Comparison of ENCODE assay signal across 22 cellular contexts in genomic region chr12:115659422-115659821, GRCh38.
DNase-seq lines count a peak whose midpoint lies in the region; ATAC-seq and TF ChIP-seq lines count a peak whose summit lies in the region.
"Had no signal": no experiment of that assay in that cellular context is flagged by ENCODE, and none has a peak within 500 bp of the region (broad histone marks: within the 10 kb centered on the region; RNA-seq: fewer than 3 reads in every experiment).

No MANE protein-coding gene starts in this region.

- H3K27ac ChIP-seq in heart right ventricle (peak overlapping the region in 9 of 10 donors; percentile 22 to 77 (median 56)), RWPE2 (ENCODE audit: poor library complexity, severe bottlenecking) (peak overlapping the region; percentile 77), tibial artery (peak overlapping the region; percentile 36 to 80)
- H3K27ac ChIP-seq: KMS-11, PC-9 had no signal

- ATAC-seq in heart right ventricle (peak in 5 of 8 donors; percentile 40 to 57 (median 53)), Right ventricle myocardium inferior (no peak), RWPE2 (ENCODE audit: low read depth) (no peak), HG03378 (IDR thresholded peaks at IDR 0.05; ENCODE audit: unreplicated experiment) (no peak), HG03280 (IDR thresholded peaks at IDR 0.05; ENCODE audit: unreplicated experiment) (no peak)

- no peak overlapping the region for H3K4me3 ChIP-seq in heart right ventricle
- H3K4me3 ChIP-seq in RWPE2 (ENCODE audit: severe bottlenecking): no peak overlapping the region
- H3K4me3 ChIP-seq in tibial artery: no peak overlapping the region
- H3K4me3 ChIP-seq: PC-9 had no signal

- intact Hi-C loops in heart right ventricle (cut with DNase I): no loop called here
- intact Hi-C loops in Right ventricle myocardium inferior (cut with DNase I): no loop called here
- intact Hi-C loops in tibial artery (cut with DNase I; ENCODE audit: low total_unique reads): no loop called here

- no peak for TF ChIP-seq CTCF in heart right ventricle (IDR thresholded peaks at IDR 0.05)
- TF ChIP-seq CTCF in RWPE2 (IDR thresholded peaks at IDR 0.05; ENCODE audit: poor library complexity, severe bottlenecking): no peak
- TF ChIP-seq CTCF in nephron progenitor cell (IDR thresholded peaks at IDR 0.05): no peak
- TF ChIP-seq CTCF in tibial artery (IDR thresholded peaks at IDR 0.05): no peak

- H3K36me3 ChIP-seq in heart right ventricle (no peaks in the 10 kb centered on the region), RWPE2 (ENCODE audit: low read depth) (no peaks in the 10 kb centered on the region), tibial artery (no peaks in the 10 kb centered on the region)

- H3K36me3 Mint-ChIP-seq in nephron progenitor cell (ENCODE audit: low read depth): no peaks in the 10 kb centered on the region
- H3K36me3 Mint-ChIP-seq: CD4-positive, CD25-positive, alpha-beta regulatory T cell had no signal

- H3K27me3 Mint-ChIP-seq in nephron progenitor cell (ENCODE audit: low read depth, poor library complexity): peaks cover 14% of the 10 kb centered on the region
- H3K27me3 Mint-ChIP-seq: CD4-positive, CD25-positive, alpha-beta regulatory T cell had no signal

- H3K9me3 ChIP-seq in heart right ventricle (no peaks in the 10 kb centered on the region), RWPE2 (ENCODE audit: severe bottlenecking) (no peaks in the 10 kb centered on the region), tibial artery (no peaks in the 10 kb centered on the region)
- H3K9me3 ChIP-seq: SK-N-SH had no signal

- H3K27me3 ChIP-seq in heart right ventricle (peaks cover 0 to 10% (median 0%) of the 10 kb centered on the region in 7 donors), RWPE2 (ENCODE audit: insufficient read depth, poor library complexity, severe bottlenecking) (no peaks in the 10 kb centered on the region), tibial artery (no peaks in the 10 kb centered on the region)

- no peaks in the 10 kb centered on the region for H3K9me3 Mint-ChIP-seq in nephron progenitor cell

- H3K4me1 ChIP-seq in heart right ventricle (peaks cover 0 to 32% (median 17%) of the 10 kb centered on the region in 9 donors), RWPE2 (ENCODE audit: insufficient read depth, poor library complexity, severe bottlenecking) (peaks cover 22% of the 10 kb centered on the region), tibial artery (peaks cover 0 to 23% (median 19%) of the 10 kb centered on the region in 4 donors)

- no peak overlapping the region for H3K4me3 Mint-ChIP-seq in nephron progenitor cell
- H3K4me3 Mint-ChIP-seq: CD4-positive, CD25-positive, alpha-beta regulatory T cell had no signal

- DNase-seq in heart right ventricle (no peak), Right ventricle myocardium inferior (ENCODE audit: missing footprints) (no peak), RWPE2 (ENCODE audit: low spot score) (no peak), nephron progenitor cell (no peak), tibial artery (no peak), NCI-H2081 treated with DMSO at 0.1 percent for 48 hours (lab: John Stamatoyannopoulos, UW) (no peak)
- DNase-seq: CD4-positive, CD25-positive, alpha-beta regulatory T cell; DMS153; DND-41; IMR-90; NCI-H1048; NCI-H1417; NCI-H1694; NCI-H2029 treated with DMSO at 0.1 percent for 48 hours; NCI-H2227 treated with DMSO at 0.1 percent for 48 hours; NCI-H526 treated with DMSO at 0.1 percent for 48 hours; PC-9; SIG-M5; SK-N-SH had no signal

- H3K27ac Mint-ChIP-seq in nephron progenitor cell: peak overlapping the region; percentile 24
- H3K27ac Mint-ChIP-seq: CD4-positive, CD25-positive, alpha-beta regulatory T cell had no signal

- H3K4me1 Mint-ChIP-seq in nephron progenitor cell: peaks cover 8% of the 10 kb centered on the region
- H3K4me1 Mint-ChIP-seq: CD4-positive, CD25-positive, alpha-beta regulatory T cell had no signal

- WGBS in heart right ventricle, 2 donors: 63 to 67% methylated on average over 4 of the region's 4 CpGs

Comparison
In these comparisons a context has a peak if more than half of its experiments do, and no peak if none do; other contexts are left out.
1. ATAC-seq: peak in heart right ventricle (5 of 8); none in Right ventricle myocardium inferior (single experiment), RWPE2 (single experiment), HG03378 (single experiment) and HG03280 (single experiment).
2. Peak in every context shown above with its lines, with median percentiles within 50 percentile points of each other: H3K27ac ChIP-seq.